2 cellular contexts compared by ENCODE assay signal in genomic region chr12:93592641-93593396, GRCh38.
TF ChIP-seq lines count a peak whose summit lies in the region.

No MANE protein-coding gene starts in this region.

TF ChIP-seq in SK-N-SH, 30 proteins besides CTCF, POLR2A, EP300 and RAD21 (continued from another document):
- no peak for TF ChIP-seq ZBTB33 (IDR thresholded peaks at IDR 0.05; ENCODE audit: borderline replicate concordance, low read depth)
- TF ChIP-seq YY1 (IDR thresholded peaks at IDR 0.05; ENCODE audit: low read depth): no peak
- TF ChIP-seq RCOR1 (IDR thresholded peaks at IDR 0.05; ENCODE audit: low read length): no peak
- TF ChIP-seq MXI1 (IDR thresholded peaks at IDR 0.05; ENCODE audit: low read depth, low read length): no peak
- TF ChIP-seq MAX (IDR thresholded peaks at IDR 0.05; ENCODE audit: low read depth): no peak
- TF ChIP-seq TEAD4 (IDR thresholded peaks at IDR 0.05; ENCODE audit: borderline replicate concordance, insufficient read depth): no peak
- TF ChIP-seq FOXM1 (IDR thresholded peaks at IDR 0.05; ENCODE audit: low read depth): no peak
- TF ChIP-seq GATA2 (CRISPR knock-in tag; IDR thresholded peaks at IDR 0.05): no peak
- no peak for TF ChIP-seq RFX5 (IDR thresholded peaks at IDR 0.05; ENCODE audit: low read length)
- no peak for TF ChIP-seq JUND (IDR thresholded peaks at IDR 0.05)
- TF ChIP-seq EZH2phosphoT487 (IDR thresholded peaks at IDR 0.05; ENCODE audit: borderline replicate concordance, low read depth): no peak
- no peak for TF ChIP-seq USF2 (IDR thresholded peaks at IDR 0.05; ENCODE audit: borderline replicate concordance, low read depth, low read length)
- no peak for TF ChIP-seq REST (IDR thresholded peaks at IDR 0.05; ENCODE audit: low read depth, low read length)
- TF ChIP-seq USF1 (IDR thresholded peaks at IDR 0.05; ENCODE audit: borderline replicate concordance, low read depth): no peak
- no peak for TF ChIP-seq FOSL2 (IDR thresholded peaks at IDR 0.05; ENCODE audit: borderline replicate concordance, low read depth)
TF ChIP-seq in SK-N-SH: peak in this region for 0.

TF ChIP-seq in SK-N-SH treated with all-trans-retinoic acid at 6 μM for 48 hours, 23 proteins besides CTCF, POLR2A, EP300 and RAD21 (continued from another document):
- TF ChIP-seq TSHZ2 (CRISPR knock-in tag; IDR thresholded peaks at IDR 0.05): no peak
- no peak for TF ChIP-seq ISL1 (CRISPR knock-in tag; IDR thresholded peaks at IDR 0.05)
- TF ChIP-seq PATZ1 (CRISPR knock-in tag; IDR thresholded peaks at IDR 0.05; ENCODE audit: borderline replicate concordance): no peak
- TF ChIP-seq ZNF565 (CRISPR knock-in tag; conservative IDR thresholded peaks at IDR 0.05; ENCODE audit: low read depth): no peak
- no peak for TF ChIP-seq TOX (CRISPR knock-in tag; IDR thresholded peaks at IDR 0.05; ENCODE audit: borderline replicate concordance)
